1 cellular context compared by ENCODE assay signal in the genomic region with DNA sequence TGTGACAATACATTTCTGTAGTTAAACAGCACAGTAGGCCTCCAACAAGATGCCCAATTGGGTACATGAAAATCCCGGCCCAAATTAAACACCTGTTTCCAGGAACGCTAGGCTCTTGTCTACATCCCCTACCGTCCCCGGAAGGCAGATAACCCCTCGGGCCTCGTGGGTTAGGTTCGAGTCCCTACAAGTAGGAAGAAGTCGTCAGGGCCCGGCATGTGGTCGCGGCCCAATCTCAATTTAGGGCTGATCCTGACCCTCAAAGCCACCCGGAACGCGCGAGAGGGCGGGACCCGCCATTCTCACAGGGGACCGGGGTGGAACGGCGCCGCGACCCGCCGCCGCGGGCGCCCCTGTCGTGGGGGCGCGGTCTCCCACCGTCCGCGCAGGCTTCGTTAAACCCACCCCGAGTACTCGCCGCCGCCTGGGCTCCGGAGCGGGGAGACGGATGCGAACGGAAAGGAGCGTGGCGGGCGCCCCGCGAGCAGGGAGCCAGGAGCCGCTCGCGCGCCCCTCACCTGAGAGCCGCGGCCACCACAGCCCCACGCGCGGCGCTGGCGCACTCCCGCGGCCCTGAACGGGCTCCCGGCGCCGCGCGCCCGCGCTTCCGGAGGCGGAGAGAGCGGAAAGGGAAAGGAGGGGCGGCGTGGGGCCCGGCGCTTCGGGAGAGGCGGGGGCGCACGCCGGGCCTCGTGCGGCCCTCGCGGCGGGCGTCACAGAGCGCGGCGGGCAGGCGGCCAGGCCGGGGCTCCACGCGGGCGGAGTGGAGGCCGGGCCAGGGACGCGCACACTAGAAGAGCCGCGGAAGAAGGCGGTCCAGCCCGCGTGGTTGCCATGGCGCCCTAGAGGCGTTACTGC.
TF ChIP-seq lines count a peak whose summit lies in the region.

CFAP97 (minus strand) TSS at position 621 of the 858 bp plus-strand sequence. CDS start 12,804 bp downstream, outside the sequence.

TF ChIP-seq in GM12878, 131 proteins besides CTCF, POLR2A, EP300 and RAD21 (continued from another document):
- TF ChIP-seq, protein P1, sequence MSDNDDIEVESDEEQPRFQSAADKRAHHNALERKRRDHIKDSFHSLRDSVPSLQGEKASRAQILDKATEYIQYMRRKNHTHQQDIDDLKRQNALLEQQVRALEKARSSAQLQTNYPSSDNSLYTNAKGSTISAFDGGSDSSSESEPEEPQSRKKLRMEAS (IDR thresholded peaks at IDR 0.05; ENCODE audit: low read depth, low read length) = peak; percentile 48; the same call in 1 of the 2 replicates
- TF ChIP-seq ZNF207 (IDR thresholded peaks at IDR 0.05; ENCODE audit: borderline replicate concordance) (0 out of 2 replicates have a peak, but pooled peaks have one; percentile 17), POLR2AphosphoS2 (IDR thresholded peaks at IDR 0.05; ENCODE audit: low read depth, low read length) (peak; percentile 59; the same call in 1 of the 2 replicates), TAF1 (IDR thresholded peaks at IDR 0.05; ENCODE audit: borderline replicate concordance, low read depth, low read length) (peak; percentile 66; the same call in 1 of the 2 replicates), ZSCAN29 (IDR thresholded peaks at IDR 0.05) (0 out of 2 replicates have a peak, but pooled peaks have one; percentile 31)
